ENCODE assay signal across 8 cellular contexts in genomic region chr3:177358968-177359600, GRCh38.
DNase-seq lines count a peak whose midpoint lies in the region; ATAC-seq, FAIRE-seq and TF ChIP-seq lines count a peak whose summit lies in the region.

No MANE protein-coding gene starts in this region.

- H3K27me3 Mint-ChIP-seq in activated CD8-positive, alpha-beta memory T cell treated with anti-CD3 and anti-CD28 coated beads, Interleukin-2, amount 10 ng/mL, durations not matched to agents 7 days and 5 days: no peaks in the 10 kb centered on the region
- H3K27me3 Mint-ChIP-seq in endothelial cell (ENCODE audit: unreplicated experiment) (peaks cover 32% of the 10 kb centered on the region), naive B cell (no peaks in the 10 kb centered on the region)

- peak; percentile 19 for ATAC-seq in HG02943 (IDR thresholded peaks at IDR 0.05; ENCODE audit: low read depth, unreplicated experiment)
- peak; percentile 41 for ATAC-seq in activated CD8-positive, alpha-beta memory T cell treated with anti-CD3 and anti-CD28 coated beads, Interleukin-2, amount 10 ng/mL, durations not matched to agents 7 days and 5 days
- peak; percentile 34 to 36 for ATAC-seq in naive B cell (ENCODE audit: low read depth in 2 of 2)
- ATAC-seq in GM18519 (IDR thresholded peaks at IDR 0.05; ENCODE audit: low FRiP score, unreplicated experiment): no peak

- peaks cover 6% of the 10 kb centered on the region for H3K36me3 Mint-ChIP-seq in activated CD8-positive, alpha-beta memory T cell treated with anti-CD3 and anti-CD28 coated beads, Interleukin-2, amount 10 ng/mL, durations not matched to agents 7 days and 5 days
- H3K36me3 Mint-ChIP-seq in endothelial cell (ENCODE audit: low read depth, unreplicated experiment) (peaks cover 4% of the 10 kb centered on the region), naive B cell (no peaks in the 10 kb centered on the region)

- CTCF ChIA-PET in activated CD8-positive, alpha-beta memory T cell treated with anti-CD3 and anti-CD28 coated beads, Interleukin-2, amount 10 ng/mL, durations not matched to agents 7 days and 5 days (lab: Charles Lee): interaction anchor here (1.3 to 3.8 kb wide), 5 partner anchors 13 to 307 kb away, joined by 3 to 45 read pairs (median 11); partner anchors contain the start of gene TBL1XR1

- H3K36me3 ChIP-seq in tibial artery: no peaks in the 10 kb centered on the region

- peak overlapping the region; percentile 92 for H3K27ac Mint-ChIP-seq in activated CD8-positive, alpha-beta memory T cell treated with anti-CD3 and anti-CD28 coated beads, Interleukin-2, amount 10 ng/mL, durations not matched to agents 7 days and 5 days
- H3K27ac Mint-ChIP-seq in endothelial cell (ENCODE audit: unreplicated experiment): peak overlapping the region; percentile 98
- H3K27ac Mint-ChIP-seq in naive B cell: peak overlapping the region; percentile 97 to 99 (median 98)

- H3K9me3 ChIP-seq in tibial artery: no peaks in the 10 kb centered on the region

- peak overlapping the region; percentile 68 for H3K4me3 Mint-ChIP-seq in activated CD8-positive, alpha-beta memory T cell treated with anti-CD3 and anti-CD28 coated beads, Interleukin-2, amount 10 ng/mL, durations not matched to agents 7 days and 5 days
- H3K4me3 Mint-ChIP-seq in endothelial cell (ENCODE audit: unreplicated experiment) (peak overlapping the region; percentile 44), naive B cell (peak overlapping the region; percentile 83 to 97 (median 92))

- H3K9me3 Mint-ChIP-seq in activated CD8-positive, alpha-beta memory T cell treated with anti-CD3 and anti-CD28 coated beads, Interleukin-2, amount 10 ng/mL, durations not matched to agents 7 days and 5 days (ENCODE audit: low read depth): no peaks in the 10 kb centered on the region
- no peaks in the 10 kb centered on the region for H3K9me3 Mint-ChIP-seq in endothelial cell (ENCODE audit: unreplicated experiment)
- peaks cover 0 to 4% (median 0%) of the 10 kb centered on the region in 7 donors for H3K9me3 Mint-ChIP-seq in naive B cell

- TF ChIP-seq CTCF in endothelial cell (IDR thresholded peaks at IDR 0.05; ENCODE audit: unreplicated experiment): no peak
- TF ChIP-seq CTCF in tibial artery (IDR thresholded peaks at IDR 0.05): no peak

- peaks cover 42% of the 10 kb centered on the region for H3K4me1 Mint-ChIP-seq in activated CD8-positive, alpha-beta memory T cell treated with anti-CD3 and anti-CD28 coated beads, Interleukin-2, amount 10 ng/mL, durations not matched to agents 7 days and 5 days
- H3K4me1 Mint-ChIP-seq in endothelial cell (ENCODE audit: unreplicated experiment): peaks cover 49% of the 10 kb centered on the region
- H3K4me1 Mint-ChIP-seq in naive B cell: peaks cover 61 to 77% (median 63%) of the 10 kb centered on the region in 3 donors

- H3K27ac ChIP-seq in tibial artery: peak overlapping the region; percentile 74 to 77

- H3K4me1 ChIP-seq in tibial artery: peaks cover 3 to 62% (median 43%) of the 10 kb centered on the region in 4 donors

- peak; percentile 31 for FAIRE-seq in GM12891 (lab: Jason Lieb, UNC)

- intact Hi-C loops in tibial artery (cut with DNase I; ENCODE audit: low total_unique reads): no loop called here

- H3K27me3 ChIP-seq in tibial artery: no peaks in the 10 kb centered on the region

- TF ChIP-seq POLR2A in GM12891 (IDR thresholded peaks at IDR 0.05; ENCODE audit: low read depth, low read length): no peak

- DNase-seq in GM12891 (ENCODE audit: insufficient read length, low spot score) (peak; percentile 25), NCI-H510A treated with DMSO at 0.1 percent for 48 hours (lab: John Stamatoyannopoulos, UW) (peak; percentile 28), endothelial cell (ENCODE audit: low spot score) (peak; percentile 71), naive B cell (peak; percentile 25), tibial artery (peak; percentile 29 to 72)
- peak; percentile 62 for DNase-seq in activated CD8-positive, alpha-beta memory T cell treated with anti-CD3 and anti-CD28 coated beads, Interleukin-2, amount 10 ng/mL, durations not matched to agents 7 days and 5 days

- peak overlapping the region; percentile 31 to 49 for H3K4me3 ChIP-seq in tibial artery

TF ChIP-seq in GM12891, 5 proteins besides CTCF, POLR2A, EP300 and RAD21:
- TF ChIP-seq POU2F2 (IDR thresholded peaks at IDR 0.05; ENCODE audit: low read depth, low read length) (no peak), TAF1 (IDR thresholded peaks at IDR 0.05; ENCODE audit: low read depth, low read length) (no peak), PAX5 (IDR thresholded peaks at IDR 0.05; ENCODE audit: insufficient read depth, low read length, severe bottlenecking) (no peak), SPI1 (IDR thresholded peaks at IDR 0.05; ENCODE audit: low read depth, low read length) (no peak), POLR2AphosphoS5 (IDR thresholded peaks at IDR 0.05; ENCODE audit: low read depth, low read length) (no peak)
